32 cellular contexts compared by ENCODE assay signal in genomic region chr12:48993787-48994186, GRCh38. TPM values are rescaled to one million over a fixed set of nuclear protein-coding genes. Genes with fewer than 3 reads are reported as not detected.
DNase-seq lines count a peak whose midpoint lies in the region; ATAC-seq, FAIRE-seq and TF ChIP-seq lines count a peak whose summit lies in the region.
"Had no signal": no experiment of that assay in that cellular context is flagged by ENCODE, and none has a peak within 500 bp of the region (broad histone marks: within the 10 kb centered on the region; RNA-seq: fewer than 3 reads in every experiment).

No MANE protein-coding gene starts in this region.

- H4K20me1 ChIP-seq in PC-3 (ENCODE audit: low read length) = no peaks in the 10 kb centered on the region
- H4K20me1 ChIP-seq in H1 (replicated peaks in 1 of 2; ENCODE audit: control insufficient read depth in 1 of 2, insufficient read depth in 2 of 2, low read length in 2 of 2) = no peaks in the 10 kb centered on the region
- no peaks in the 10 kb centered on the region for H4K20me1 ChIP-seq in osteoblast (ENCODE audit: insufficient read depth, low read length)
- H4K20me1 ChIP-seq in smooth muscle cell (ENCODE audit: low read depth) = no peaks in the 10 kb centered on the region

- no peak overlapping the region for H2BK12ac ChIP-seq in H1 (ENCODE audit: low read depth, low read length)

- no peak overlapping the region for H3K9ac ChIP-seq in PC-3 (ENCODE audit: low read length)
- H3K9ac ChIP-seq in H1 (replicated peaks in 1 of 4; ENCODE audit: extremely low read depth in 1 of 4, low read depth in 3 of 4, low read length in 3 of 4) = no peak overlapping the region
- H3K9ac ChIP-seq in smooth muscle cell (ENCODE audit: low read depth) = no peak overlapping the region

- H4K5ac ChIP-seq in H1 (ENCODE audit: insufficient read length, low read depth, low read length) = no peak overlapping the region

- TF ChIP-seq POLR2A in H1 (IDR thresholded peaks at IDR 0.05; ENCODE audit: control extremely low read depth in 1 of 2, low read depth in 2 of 2, low read length in 2 of 2) (no peak), stomach (IDR thresholded peaks at IDR 0.05) (no peak)

- H3K4me2 ChIP-seq in PC-3 (ENCODE audit: low read length) (no peak overlapping the region), H1 (ENCODE audit: insufficient read depth in 1 of 2, low read depth in 2 of 2, low read length in 2 of 2) (peak overlapping the region in 1 of 2 experiments; percentile 3; a peak in 1 of 4 replicates), osteoblast (ENCODE audit: insufficient read depth, low read length) (no peak overlapping the region), smooth muscle cell (no peak overlapping the region)
- H3K4me2 ChIP-seq: A549 had no signal

- WGBS in H1 (ENCODE audit: extremely low coverage in 1 of 2, insufficient coverage in 1 of 2, insufficient read length in 1 of 2, insufficient replicate concordance in 2 of 2, low coverage in 1 of 2, low lambda C conversion rate in 2 of 2, missing lambda C conversion rate in 1 of 2), 2 experiments = 77% methylated on average over 3 of the region's 3 CpGs; no CpG with 5 or more reads in 1 of the 2 experiments
- WGBS in stomach, 5 donors = 64 to 82% (median 68%) methylated on average over 3 of the region's 3 CpGs
- WGBS in smooth muscle cell (ENCODE audit: low lambda C conversion rate) = 71% methylated on average over 3 of the region's 3 CpGs

- POLR2A ChIA-PET in PC-3 (lab: Charles Lee; ENCODE audit: unreplicated experiment) (no interaction called here), H1 (lab: Charles Lee; ENCODE audit: partially characterized antibody) (interaction anchor here (1.3 to 4.0 kb wide), 3 partner anchors 12 to 37 kb away, joined by 4 to 18 read pairs (median 6); partner anchors contain the start of gene ARF3)

- H4K8ac ChIP-seq in H1 (ENCODE audit: extremely low read depth, insufficient read depth, low read length) = no peak overlapping the region

- no peak overlapping the region for H2BK15ac ChIP-seq in H1 (ENCODE audit: low read length)

- intact Hi-C loops in PC-3 (cut with micrococcal nuclease) = no loop called here
- intact Hi-C loops in stomach (cut with DNase I; ENCODE audit: low total_unique reads) = no loop called here

- no peak overlapping the region for H2BK5ac ChIP-seq in H1 (ENCODE audit: low read depth, low read length)

- H4K91ac ChIP-seq in H1 (replicated peaks; ENCODE audit: insufficient read length, low read length) = no peak overlapping the region

- ATAC-seq in PC-3 = no peak
- no peak for ATAC-seq in HG02885 (IDR thresholded peaks at IDR 0.05; ENCODE audit: poor library complexity, unreplicated experiment)
- ATAC-seq: A549 had no signal

- no peak for FAIRE-seq in H1 (lab: Jason Lieb, UNC)
- FAIRE-seq: A549, GM12892, GM19239 had no signal

- H3K36me3 ChIP-seq in PC-3 (ENCODE audit: low read depth, low read length) (no peaks in the 10 kb centered on the region), H1 (ENCODE audit: control insufficient read depth in 2 of 4, insufficient read depth in 4 of 4, low read length in 3 of 4) (no peaks in the 10 kb centered on the region; a peak in 1 of 8 replicates), osteoblast (ENCODE audit: insufficient read depth, low read length) (no peaks in the 10 kb centered on the region), stomach (no peaks in the 10 kb centered on the region), smooth muscle cell (ENCODE audit: low read depth) (no peaks in the 10 kb centered on the region)

- H3K9me3 ChIP-seq in PC-3 (ENCODE audit: low read length) = no peaks in the 10 kb centered on the region
- no peaks in the 10 kb centered on the region for H3K9me3 ChIP-seq in H1 (ENCODE audit: insufficient read depth in 2 of 2, low read depth in 1 of 2, low read length in 1 of 2)
- no peaks in the 10 kb centered on the region for H3K9me3 ChIP-seq in osteoblast (ENCODE audit: low read depth, low read length)
- H3K9me3 ChIP-seq in stomach = no peaks in the 10 kb centered on the region
- H3K9me3 ChIP-seq in smooth muscle cell (replicated peaks; ENCODE audit: low read depth) = no peaks in the 10 kb centered on the region
- H3K9me3 ChIP-seq: A549 had no signal

- H3K27ac ChIP-seq in PC-3 (ENCODE audit: low read length) = no peak overlapping the region
- H3K27ac ChIP-seq in H1 (ENCODE audit: low read depth, low read length) = no peak overlapping the region
- H3K27ac ChIP-seq in osteoblast (ENCODE audit: low read depth, low read length) = no peak overlapping the region
- H3K27ac ChIP-seq in stomach = no peak overlapping the region
- no peak overlapping the region for H3K27ac ChIP-seq in smooth muscle cell (ENCODE audit: low read depth)
- H3K27ac ChIP-seq: A549, HL-60 had no signal

- TF ChIP-seq EP300 in H1 (IDR thresholded peaks at IDR 0.05; ENCODE audit: borderline replicate concordance in 1 of 2, low read depth in 2 of 2, low read length in 2 of 2) (no peak), stomach (IDR thresholded peaks at IDR 0.05) (no peak)

- CTCF ChIA-PET in PC-3 (lab: Charles Lee) = interaction anchor here (0.6 to 0.9 kb wide), 2 partner anchors 14 to 126 kb away, joined by 3 to 6 read pairs; no protein-coding TSS in a partner anchor
- CTCF ChIA-PET in H1 (lab: Charles Lee; ENCODE audit: partially characterized antibody) = interaction anchor here (0.6 to 31.7 kb wide), 16 partner anchors 19 to 350 kb away, joined by 3 to 1336 read pairs (median 4); partner anchors contain the start of genes ARF3, DDX23, PRKAG1 and WNT1

- no peak for TF ChIP-seq RAD21 in H1 (IDR thresholded peaks at IDR 0.05 in 1 of 2, conservative IDR thresholded peaks at IDR 0.05 in 1 of 2; ENCODE audit: low read depth in 2 of 2, low read length in 2 of 2)

- H3K4ac ChIP-seq in H1 (replicated peaks; ENCODE audit: insufficient read length, low read depth, low read length) = no peak overlapping the region

- peaks cover 13% of the 10 kb centered on the region; the same call in 1 of the 2 replicates for H3K23me2 ChIP-seq in H1 (ENCODE audit: low read depth, low read length)

- no peaks in the 10 kb centered on the region for H3F3A ChIP-seq in PC-3 (ENCODE audit: low read length, unreplicated experiment)
- peaks cover 6% of the 10 kb centered on the region for H3F3A ChIP-seq in smooth muscle cell (ENCODE audit: low read depth)

- H2BK120ac ChIP-seq in H1 (replicated peaks; ENCODE audit: low read depth, low read length) = no peak overlapping the region

- peaks cover 9% of the 10 kb centered on the region; the same call in 1 of the 2 replicates for H3K4me1 ChIP-seq in PC-3 (ENCODE audit: insufficient read depth, low read length)
- H3K4me1 ChIP-seq in H1 (replicated peaks in 1 of 4; ENCODE audit: control insufficient read depth in 3 of 4, insufficient read depth in 4 of 4, low read length in 3 of 4) = peaks cover 5 to 18% (median 8%) of the 10 kb centered on the region in 4 experiments; a peak in 6 of 7 replicates
- peaks cover 12% of the 10 kb centered on the region for H3K4me1 ChIP-seq in osteoblast (ENCODE audit: insufficient read depth, low read length)
- H3K4me1 ChIP-seq in stomach = peaks cover 20 to 38% (median 34%) of the 10 kb centered on the region in 4 donors
- H3K4me1 ChIP-seq in smooth muscle cell (ENCODE audit: low read depth) = no peaks in the 10 kb centered on the region

- H3K9me2 ChIP-seq in PC-3 (replicated peaks; ENCODE audit: low read length) = no peaks in the 10 kb centered on the region

- no peak overlapping the region for H3K56ac ChIP-seq in H1 (replicated peaks; ENCODE audit: insufficient read length, low read depth, low read length)

- TF ChIP-seq CTCF in GM20000 (IDR thresholded peaks at IDR 0.05; ENCODE audit: extremely low read depth, missing control alignments) (no peak), PC-3 (conservative IDR thresholded peaks at IDR 0.05; ENCODE audit: low read depth, low read length) (no peak), H1 (IDR thresholded peaks at IDR 0.05; ENCODE audit: control extremely low read depth in 1 of 3, insufficient read depth in 1 of 3, low read depth in 1 of 3, low read length in 3 of 3) (no peak), osteoblast (IDR thresholded peaks at IDR 0.05; ENCODE audit: extremely low read depth, low read depth, low read length) (no peak), stomach (IDR thresholded peaks at IDR 0.05) (no peak), smooth muscle cell (IDR thresholded peaks at IDR 0.05; ENCODE audit: borderline replicate concordance, insufficient read depth, poor library complexity, severe bottlenecking) (no peak)

- H3K79me1 ChIP-seq in H1 (ENCODE audit: low read depth, low read length) = no peaks in the 10 kb centered on the region

- H3K79me2 ChIP-seq in PC-3 (ENCODE audit: low read length) (no peaks in the 10 kb centered on the region), H1 (ENCODE audit: control insufficient read depth in 1 of 2, insufficient read depth in 2 of 2, low read length in 2 of 2) (no peaks in the 10 kb centered on the region), osteoblast (ENCODE audit: insufficient read depth, low read length) (no peaks in the 10 kb centered on the region), smooth muscle cell (ENCODE audit: low read depth) (no peaks in the 10 kb centered on the region)

- peak; percentile 6 for DNase-seq in GM20000 (ENCODE audit: low spot score)
- peak; percentile 28 for DNase-seq in PC-3
- no peak for DNase-seq in H1 (ENCODE audit: low read depth in 1 of 2, low spot score in 2 of 2)
- peak; percentile 90 for DNase-seq in osteoblast (ENCODE audit: insufficient read length, low spot score, missing footprints)
- DNase-seq in stomach = no peak
- no peak for DNase-seq in smooth muscle cell (lab: John Stamatoyannopoulos, UW; ENCODE audit: unreplicated experiment)
- DNase-seq: C1 segment of cervical spinal cord; CD4-positive, alpha-beta memory T cell; COR-L47; EL; GF-D8; H9; HFFc6; Karpas-422; NCI-H1092; NCI-H1417 treated with DMSO at 0.1 percent for 48 hours; NCI-H187; NCI-H2081 treated with DMSO at 0.1 percent for 48 hours; NCI-H2171; NCI-H345; NCI-H524; NCI-H748 treated with DMSO at 0.1 percent for 48 hours; NK-92 treated with Interleukin-12 subunit alpha and Interleukin-12 subunit beta, amount 100 ng/mL, for 24 hours; RPMI8226; SHP77; T-helper 1 cell had no signal

- no TSS peak for BruUV-seq in PC-3 (replicated peaks; lab: Mats Ljungman, UMichigan)

- no peak overlapping the region for H3K18ac ChIP-seq in H1 (ENCODE audit: extremely low read depth, low read length)

- H3K4me3 ChIP-seq in PC-3 (ENCODE audit: low read length) (no peak overlapping the region), H1 (ENCODE audit: extremely low read depth in 1 of 4, insufficient read depth in 2 of 4, low read depth in 3 of 4, low read length in 4 of 4) (no peak overlapping the region), osteoblast (ENCODE audit: insufficient read depth, low read length) (no peak overlapping the region), stomach (no peak overlapping the region), smooth muscle cell (no peak overlapping the region)
- H3K4me3 ChIP-seq: A549 had no signal

- H2AFZ ChIP-seq in PC-3 (ENCODE audit: low read length) = no peak overlapping the region
- H2AFZ ChIP-seq in H1 (ENCODE audit: low read length) = no peak overlapping the region
- no peak overlapping the region for H2AFZ ChIP-seq in osteoblast (ENCODE audit: low read length)
- no peak overlapping the region for H2AFZ ChIP-seq in smooth muscle cell (ENCODE audit: low read depth)

- H2AK5ac ChIP-seq in H1 (ENCODE audit: low read depth, low read length) = 0 out of 2 replicates have a peak overlapping the region, but pooled peaks have one; percentile 9

- no peak overlapping the region for H3K14ac ChIP-seq in H1 (ENCODE audit: insufficient read length)

- no peak overlapping the region for H3K23ac ChIP-seq in H1 (ENCODE audit: insufficient read length)

- H3K27me3 ChIP-seq in PC-3 (ENCODE audit: low read length) (no peaks in the 10 kb centered on the region), H1 (replicated peaks in 1 of 4; ENCODE audit: control insufficient read depth in 3 of 4, extremely low read depth in 1 of 4, insufficient read depth in 3 of 4, low read length in 3 of 4) (peaks cover 43 to 64% (median 58%) of the 10 kb centered on the region in 4 experiments), osteoblast (ENCODE audit: insufficient read depth, low read length) (peaks cover 45% of the 10 kb centered on the region), stomach (peaks cover 6 to 97% (median 54%) of the 10 kb centered on the region in 3 donors), smooth muscle cell (ENCODE audit: low read depth) (peaks cover 38% of the 10 kb centered on the region)

- no peak overlapping the region for H2BK20ac ChIP-seq in H1 (ENCODE audit: low read length)

RNA-seq across cellular contexts. Expression of gene DDN, which starts 5.4 kb away (rescaled TPM):
- total RNA-seq in PC-3 (2014; rRNA removed) (3.5 and 5.6 TPM in 2 replicates), osteoblast (under 0.01 and 0.29 TPM in 2 replicates), stomach (under 1 TPM in 1 of 5 donors, not detected in 4; 0.18 TPM), smooth muscle cell (0.13 and 1.8 TPM in 2 replicates)
- total RNA-seq in H1 (2021; fragmentation: NEBNext Ultra II Directional; extraction: Animal tissue kit (Norgen Biotek cat#: 25700)) = 0.21 and 0.30 TPM in 2 replicates
- polyA plus RNA-seq in H1 (2011; rRNA removed) (0.14 and 0.20 TPM in 2 replicates), stomach (under 1 TPM; 0.08 to 0.31 (median 0.19) TPM), smooth muscle cell (0.03 and 1.2 TPM in 2 replicates)
- polyA plus RNA-seq in H1 (2011; cell fraction: cytosol; rRNA removed) = 0.23 TPM
- 0.26 TPM for polyA plus RNA-seq in H1 (2011; cell fraction: nucleus; rRNA removed)
- 0.19 to 0.25 TPM (median 0.23 TPM) in 3 of 4 replicates, not detected in the other for polyA plus RNA-seq in H1 (2012, experiment 1 of 2)
- 0.29 TPM for polyA plus RNA-seq in H1 (2012, experiment 2 of 2)
- 0.08 TPM for polyA plus RNA-seq in H1 (2013, experiment 1 of 2)
- polyA plus RNA-seq in H1 (2013, experiment 2 of 2) = 0.11 TPM
- polyA minus RNA-seq in H1 (2011; rRNA and poly(A)+ RNA removed) = 0.05 and 0.09 TPM in 2 replicates
- not detected for polyA minus RNA-seq in H1 (2011; cell fraction: cytosol; rRNA and poly(A)+ RNA removed)
- 0.20 TPM for polyA minus RNA-seq in H1 (2011; cell fraction: nucleus; rRNA and poly(A)+ RNA removed)
- total RNA-seq: CD4-positive, alpha-beta memory T cell had no signal
- polyA plus RNA-seq: CD4-positive, alpha-beta memory T cell had no signal

RNA-seq across cellular contexts. Expression of gene WNT1, which starts 15.7 kb away (rescaled TPM):
- total RNA-seq in PC-3 (2014; rRNA removed) (not detected in 2 replicates), osteoblast (not detected in 2 replicates), stomach (not detected), smooth muscle cell (not detected in 2 replicates)
- not detected in 2 replicates for total RNA-seq in H1 (2021; fragmentation: NEBNext Ultra II Directional; extraction: Animal tissue kit (Norgen Biotek cat#: 25700))
- polyA plus RNA-seq in H1 (2011; rRNA removed) (not detected in 2 replicates), stomach (not detected), smooth muscle cell (not detected in 2 replicates)
- polyA plus RNA-seq in H1 (2011; cell fraction: cytosol; rRNA removed) = not detected
- not detected for polyA plus RNA-seq in H1 (2011; cell fraction: nucleus; rRNA removed)
- polyA plus RNA-seq in H1 (2012, experiment 1 of 2) = not detected in 4 replicates
- not detected for polyA plus RNA-seq in H1 (2012, experiment 2 of 2)
- not detected for polyA plus RNA-seq in H1 (2013, experiment 1 of 2)
- polyA plus RNA-seq in H1 (2013, experiment 2 of 2) = not detected
- not detected in 2 replicates for polyA minus RNA-seq in H1 (2011; rRNA and poly(A)+ RNA removed)
- not detected for polyA minus RNA-seq in H1 (2011; cell fraction: cytosol; rRNA and poly(A)+ RNA removed)
- not detected for polyA minus RNA-seq in H1 (2011; cell fraction: nucleus; rRNA and poly(A)+ RNA removed)
- total RNA-seq: H9, HFFc6, SK-MEL-5 had no signal
- polyA plus RNA-seq: A549 had no signal

RNA-seq across cellular contexts. Expression of gene WNT10B, which starts 22.3 kb away (rescaled TPM):
- 3.7 and 7.4 TPM in 2 replicates for total RNA-seq in PC-3 (2014; rRNA removed)
- total RNA-seq in H1 (2021; fragmentation: NEBNext Ultra II Directional; extraction: Animal tissue kit (Norgen Biotek cat#: 25700)) = 0.25 and 0.26 TPM in 2 replicates
- polyA plus RNA-seq in H1 (2011; rRNA removed) = 1.8 and 1.9 TPM in 2 replicates
- polyA plus RNA-seq in H1 (2011; cell fraction: cytosol; rRNA removed) = 1.5 TPM
- polyA plus RNA-seq in H1 (2011; cell fraction: nucleus; rRNA removed) = 1.5 TPM
- 0.76 to 1.6 TPM (median 1.5 TPM) in 4 replicates for polyA plus RNA-seq in H1 (2012, experiment 1 of 2)
- polyA plus RNA-seq in H1 (2012, experiment 2 of 2) = 1.1 TPM
- polyA plus RNA-seq in H1 (2013, experiment 1 of 2) = 0.04 TPM
- 0.06 TPM for polyA plus RNA-seq in H1 (2013, experiment 2 of 2)
- polyA minus RNA-seq in H1 (2011; rRNA and poly(A)+ RNA removed) = 0.16 and 0.54 TPM in 2 replicates
- polyA minus RNA-seq in H1 (2011; cell fraction: cytosol; rRNA and poly(A)+ RNA removed) = 1.6 TPM
- polyA minus RNA-seq in H1 (2011; cell fraction: nucleus; rRNA and poly(A)+ RNA removed) = 0.30 TPM
- 0.29 and 0.36 TPM in 2 replicates for total RNA-seq in osteoblast
- total RNA-seq in stomach = 10 to 100 TPM in 1 of 5 donors, 1 to 10 TPM in 1, not detected in 3; 3.1 to 21.7 TPM
- polyA plus RNA-seq in stomach = under 1 TPM in 1 of 3 donors, not detected in 2; 0.68 TPM
- 0.13 and 0.49 TPM in 2 replicates for total RNA-seq in smooth muscle cell
- 0.14 and 1.2 TPM in 2 replicates for polyA plus RNA-seq in smooth muscle cell

RNA-seq across cellular contexts. Expression of gene PRKAG1, which starts 24.8 kb away (rescaled TPM):
- total RNA-seq in PC-3 (2014; rRNA removed) (62.1 and 66.5 TPM in 2 replicates), osteoblast (81.3 and 89.0 TPM in 2 replicates), stomach (10 to 100 TPM in 4 of 5 donors, 1 to 10 TPM in 1; 5.8 to 68.7 (median 36.9) TPM), smooth muscle cell (61.5 and 62.6 TPM in 2 replicates)
- total RNA-seq in H1 (2021; fragmentation: NEBNext Ultra II Directional; extraction: Animal tissue kit (Norgen Biotek cat#: 25700)) = 36.3 and 38.6 TPM in 2 replicates
- polyA plus RNA-seq in H1 (2011; rRNA removed) (32.3 and 57.5 TPM in 2 replicates), stomach (10 to 100 TPM; 42.6 to 61.7 (median 48.7) TPM), smooth muscle cell (39.4 and 42.5 TPM in 2 replicates)
- 43.9 TPM for polyA plus RNA-seq in H1 (2011; cell fraction: cytosol; rRNA removed)
- 20.4 TPM for polyA plus RNA-seq in H1 (2011; cell fraction: nucleus; rRNA removed)
- 41.3 to 53.9 TPM (median 44.4 TPM) in 4 replicates for polyA plus RNA-seq in H1 (2012, experiment 1 of 2)
- 35.5 TPM for polyA plus RNA-seq in H1 (2012, experiment 2 of 2)
- polyA plus RNA-seq in H1 (2013, experiment 1 of 2) = 37.2 TPM
- 38.9 TPM for polyA plus RNA-seq in H1 (2013, experiment 2 of 2)
- 27.7 and 50.1 TPM in 2 replicates for polyA minus RNA-seq in H1 (2011; rRNA and poly(A)+ RNA removed)
- 17.1 TPM for polyA minus RNA-seq in H1 (2011; cell fraction: cytosol; rRNA and poly(A)+ RNA removed)
- polyA minus RNA-seq in H1 (2011; cell fraction: nucleus; rRNA and poly(A)+ RNA removed) = 14.7 TPM

RNA-seq across cellular contexts. Expression of gene ARF3, which starts 36.5 kb away (rescaled TPM):
- total RNA-seq in PC-3 (2014; rRNA removed) = 85.5 and 93.0 TPM in 2 replicates
- total RNA-seq in H1 (2021; fragmentation: NEBNext Ultra II Directional; extraction: Animal tissue kit (Norgen Biotek cat#: 25700)) = 250 and 251 TPM in 2 replicates
- polyA plus RNA-seq in H1 (2011; rRNA removed) = 231 and 262 TPM in 2 replicates
- 269 TPM for polyA plus RNA-seq in H1 (2011; cell fraction: cytosol; rRNA removed)
- 156 TPM for polyA plus RNA-seq in H1 (2011; cell fraction: nucleus; rRNA removed)
- polyA plus RNA-seq in H1 (2012, experiment 1 of 2) = 234 to 285 TPM (median 262 TPM) in 4 replicates
- polyA plus RNA-seq in H1 (2012, experiment 2 of 2) = 231 TPM
- polyA plus RNA-seq in H1 (2013, experiment 1 of 2) = 84.2 TPM
- 90.0 TPM for polyA plus RNA-seq in H1 (2013, experiment 2 of 2)
- polyA minus RNA-seq in H1 (2011; rRNA and poly(A)+ RNA removed) = 191 and 260 TPM in 2 replicates
- polyA minus RNA-seq in H1 (2011; cell fraction: cytosol; rRNA and poly(A)+ RNA removed) = 89.5 TPM
- 68.0 TPM for polyA minus RNA-seq in H1 (2011; cell fraction: nucleus; rRNA and poly(A)+ RNA removed)
- 51.9 and 53.9 TPM in 2 replicates for total RNA-seq in osteoblast
- total RNA-seq in stomach = 10 to 100 TPM; 35.0 to 54.5 (median 42.4) TPM
- 10 to 100 TPM; 34.7 to 56.5 (median 42.6) TPM for polyA plus RNA-seq in stomach
- 57.0 and 59.9 TPM in 2 replicates for total RNA-seq in smooth muscle cell
- polyA plus RNA-seq in smooth muscle cell = 53.3 and 67.7 TPM in 2 replicates

Comparison
In these comparisons a context has a peak if more than half of its experiments do, and no peak if none do; other contexts are left out.
1. DNase-seq: peak in GM20000 (single experiment), PC-3 (single experiment) and osteoblast (single experiment); none in H1 (0 of 2), stomach (single experiment) and smooth muscle cell (single experiment).